Comparison of ENCODE assay signal across 13 cellular contexts in genomic region chr10:69382382-69383117, GRCh38. TPM values are rescaled to one million over a fixed set of nuclear protein-coding genes. Genes with fewer than 3 reads are reported as not detected.
DNase-seq lines count a peak whose midpoint lies in the region; ATAC-seq and TF ChIP-seq lines count a peak whose summit lies in the region.
"Had no signal": no experiment of that assay in that cellular context is flagged by ENCODE, and none has a peak within 500 bp of the region (broad histone marks: within the 10 kb centered on the region; RNA-seq: fewer than 3 reads in every experiment).

No MANE protein-coding gene starts in this region.

- H3K27ac Mint-ChIP-seq in HFFc6: peak overlapping the region; percentile 94
- H3K27ac Mint-ChIP-seq in activated CD8-positive, alpha-beta memory T cell treated with anti-CD3 and anti-CD28 coated beads, Interleukin-2, amount 10 ng/mL, durations not matched to agents 7 days and 5 days: no peak overlapping the region

- DNase-seq in HFFc6 (peak; percentile 96), brain microvascular endothelial cell (peak; percentile 91), lung (ENCODE audit: low spot score) (no peak), NAMALWA (ENCODE audit: low spot score) (no peak), DMS79 (lab: John Stamatoyannopoulos, UW) (no peak)
- DNase-seq in stimulated activated CD4-positive, alpha-beta T cell treated with anti-CD3 and anti-CD28 coated beads, Interleukin-2, amount 100 ng/mL, for 48 hours: no peak
- DNase-seq in activated CD8-positive, alpha-beta memory T cell treated with anti-CD3 and anti-CD28 coated beads, Interleukin-2, amount 10 ng/mL, durations not matched to agents 7 days and 5 days: no peak
- DNase-seq: amniotic stem cell; naive B cell; NCI-H1092 treated with DMSO at 0.1 percent for 48 hours; stimulated activated CD4-positive, alpha-beta T cell treated with anti-CD3 and anti-CD28 coated beads, Interleukin-4, amount 100 ng/mL, for 24 hours had no signal

- H3K4me3 ChIP-seq in brain microvascular endothelial cell (ENCODE audit: low read depth, low read length) (no peak overlapping the region), lung (no peak overlapping the region)
- H3K4me3 ChIP-seq: BLaER1 treated with 17β-estradiol and CSF1 and Interleukin-3, amounts not matched to agents 10 nM and 100 nM had no signal

- H3K4me1 ChIP-seq in lung (ENCODE audit: control insufficient read depth in 2 of 2, insufficient read depth in 2 of 2, low read length in 2 of 2): peaks cover 0 to 2% of the 10 kb centered on the region in 2 donors
- H3K4me1 ChIP-seq: BLaER1 treated with 17β-estradiol and CSF1 and Interleukin-3, amounts not matched to agents 10 nM and 100 nM had no signal

- peaks cover 3% of the 10 kb centered on the region for H3K27me3 Mint-ChIP-seq in HFFc6 (ENCODE audit: insufficient read depth)
- no peaks in the 10 kb centered on the region for H3K27me3 Mint-ChIP-seq in activated CD8-positive, alpha-beta memory T cell treated with anti-CD3 and anti-CD28 coated beads, Interleukin-2, amount 10 ng/mL, durations not matched to agents 7 days and 5 days
- H3K27me3 Mint-ChIP-seq: naive B cell had no signal

- H3K36me3 Mint-ChIP-seq in HFFc6 (ENCODE audit: low read depth): peaks cover 58% of the 10 kb centered on the region
- H3K36me3 Mint-ChIP-seq in activated CD8-positive, alpha-beta memory T cell treated with anti-CD3 and anti-CD28 coated beads, Interleukin-2, amount 10 ng/mL, durations not matched to agents 7 days and 5 days: peaks cover 54% of the 10 kb centered on the region

- WGBS in lung, 2 donors: 89 to 94% methylated on average over 26 of the region's 26 CpGs

- H3K36me3 ChIP-seq in brain microvascular endothelial cell (replicated peaks): peaks cover 43% of the 10 kb centered on the region
- peaks cover 40 to 55% of the 10 kb centered on the region in 2 donors for H3K36me3 ChIP-seq in lung (ENCODE audit: control insufficient read depth in 2 of 2, insufficient read depth in 2 of 2, low read length in 2 of 2)

- H3K4me1 Mint-ChIP-seq in HFFc6 (ENCODE audit: low read depth): peaks cover 37% of the 10 kb centered on the region
- peaks cover 8% of the 10 kb centered on the region for H3K4me1 Mint-ChIP-seq in activated CD8-positive, alpha-beta memory T cell treated with anti-CD3 and anti-CD28 coated beads, Interleukin-2, amount 10 ng/mL, durations not matched to agents 7 days and 5 days

- CTCF ChIA-PET in activated CD8-positive, alpha-beta memory T cell treated with anti-CD3 and anti-CD28 coated beads, Interleukin-2, amount 10 ng/mL, durations not matched to agents 7 days and 5 days (lab: Charles Lee): interaction anchor here (0.9 to 2.8 kb wide), 2 partner anchors 10 to 25 kb away, joined by 3 to 11 read pairs; no protein-coding TSS in a partner anchor

- H3K4me3 Mint-ChIP-seq in HFFc6: peak overlapping the region; percentile 71
- no peak overlapping the region for H3K4me3 Mint-ChIP-seq in activated CD8-positive, alpha-beta memory T cell treated with anti-CD3 and anti-CD28 coated beads, Interleukin-2, amount 10 ng/mL, durations not matched to agents 7 days and 5 days
- H3K4me3 Mint-ChIP-seq: naive B cell had no signal

- H3K27me3 ChIP-seq in brain microvascular endothelial cell (replicated peaks) (no peaks in the 10 kb centered on the region), lung (ENCODE audit: control insufficient read depth, insufficient read depth) (no peaks in the 10 kb centered on the region)
- H3K27me3 ChIP-seq: BLaER1 treated with 17β-estradiol and CSF1 and Interleukin-3, amounts not matched to agents 10 nM and 100 nM had no signal

- ATAC-seq in lung (ENCODE audit: insufficient read depth, low FRiP score): peak; percentile 20
- ATAC-seq in activated CD8-positive, alpha-beta memory T cell treated with anti-CD3 and anti-CD28 coated beads, Interleukin-2, amount 10 ng/mL, durations not matched to agents 7 days and 5 days: no peak

- TF ChIP-seq CTCF in 22Rv1 (IDR thresholded peaks at IDR 0.05) (no peak), HFFc6 (IDR thresholded peaks at IDR 0.05) (no peak), brain microvascular endothelial cell (IDR thresholded peaks at IDR 0.05; ENCODE audit: low read depth, low read length, missing control alignments) (no peak), lung (IDR thresholded peaks at IDR 0.05; ENCODE audit: control extremely low read depth, extremely low read depth) (no peak)

- in situ Hi-C loops in brain microvascular endothelial cell (cut with HindIII; ENCODE audit: low pct_ligation_motif_present, low sequenced_read_pairs): loop anchor here (25.0 kb wide), 1 partner anchor 145 kb away; no protein-coding TSS in a partner anchor

- peaks cover 0 to 2% of the 10 kb centered on the region in 2 donors for H3K9me3 ChIP-seq in lung (ENCODE audit: control insufficient read depth in 2 of 2, insufficient read depth in 1 of 2, low read length in 1 of 2)
- H3K9me3 ChIP-seq: BLaER1 treated with 17β-estradiol and CSF1 and Interleukin-3, amounts not matched to agents 10 nM and 100 nM had no signal

- peak overlapping the region; percentile 92 for H3K27ac ChIP-seq in 22Rv1
- peak overlapping the region; percentile 67 for H3K27ac ChIP-seq in brain microvascular endothelial cell
- no peak overlapping the region for H3K27ac ChIP-seq in lung (ENCODE audit: low read depth in 1 of 2, low read length in 1 of 2)
- H3K27ac ChIP-seq: BLaER1 treated with 17β-estradiol and CSF1 and Interleukin-3, amounts not matched to agents 10 nM and 100 nM had no signal

- no peaks in the 10 kb centered on the region for H3K9me3 Mint-ChIP-seq in HFFc6
- no peaks in the 10 kb centered on the region for H3K9me3 Mint-ChIP-seq in activated CD8-positive, alpha-beta memory T cell treated with anti-CD3 and anti-CD28 coated beads, Interleukin-2, amount 10 ng/mL, durations not matched to agents 7 days and 5 days (ENCODE audit: low read depth)
- H3K9me3 Mint-ChIP-seq: naive B cell had no signal

RNA-seq across cellular contexts. Expression of gene TACR2, which starts 34.2 kb away (rescaled TPM):
- total RNA-seq in HFFc6 (2021; fragmentation: NEBNext Ultra II Directional; extraction: Animal tissue kit (Norgen Biotek cat#: 25700)): not detected
- total RNA-seq in lung: under 1 TPM; 0.28 to 0.83 TPM
- polyA plus RNA-seq in lung: under 1 TPM; 0.42 to 0.57 TPM
- total RNA-seq in activated CD8-positive, alpha-beta memory T cell treated with anti-CD3 and anti-CD28 coated beads, Interleukin-2, amount 10 ng/mL, durations not matched to agents 7 days and 5 days: not detected

Comparison
In these comparisons a context has a peak if more than half of its experiments do, and no peak if none do; other contexts are left out.
1. H3K27ac ChIP-seq: peak in 22Rv1 (single experiment) and brain microvascular endothelial cell (single experiment); none in lung (0 of 2).
2. DNase-seq: peak in HFFc6 (single experiment) and brain microvascular endothelial cell (single experiment); none in lung (single experiment), stimulated activated CD4-positive, alpha-beta T cell treated with anti-CD3 and anti-CD28 coated beads, Interleukin-2, amount 100 ng/mL, for 48 hours (0 of 2), NAMALWA (single experiment), DMS79 (single experiment) and activated CD8-positive, alpha-beta memory T cell treated with anti-CD3 and anti-CD28 coated beads, Interleukin-2, amount 10 ng/mL, durations not matched to agents 7 days and 5 days (single experiment).